9 cellular contexts compared by ENCODE assay signal in genomic region chr12:22709292-22709691, GRCh38.
DNase-seq lines count a peak whose midpoint lies in the region; ATAC-seq, FAIRE-seq and TF ChIP-seq lines count a peak whose summit lies in the region.
"Had no signal": no experiment of that assay in that cellular context is flagged by ENCODE, and none has a peak within 500 bp of the region (broad histone marks: within the 10 kb centered on the region; RNA-seq: fewer than 3 reads in every experiment).

No MANE protein-coding gene starts in this region.

- H3K36me3 ChIP-seq in PC-9 (ENCODE audit: low read depth) (no peaks in the 10 kb centered on the region), HAP-1 (replicated peaks) (no peaks in the 10 kb centered on the region)

- in situ Hi-C loops in HAP-1 (cut with MboI; ENCODE audit: low sequenced_read_pairs), result loop anchor here (10.0 kb wide), 1 partner anchor 346 kb away; no protein-coding TSS in a partner anchor

- no peak for FAIRE-seq in A549 (lab: Jason Lieb, UNC)
- FAIRE-seq: colon had no signal

- no peak overlapping the region for H3K4me3 ChIP-seq in A549
- H3K4me3 ChIP-seq in PC-9, result no peak overlapping the region
- no peak overlapping the region for H3K4me3 ChIP-seq in HAP-1

- H3K79me2 ChIP-seq in PC-9 (ENCODE audit: low read depth), result no peaks in the 10 kb centered on the region

- H3K27ac ChIP-seq in A549 (no peak overlapping the region), PC-9 (no peak overlapping the region)

- H3K36me3 Mint-ChIP-seq in activated naive CD4-positive, alpha-beta T cell treated with anti-CD3 and anti-CD28 coated beads for 36 hours (ENCODE audit: low read depth), result no peaks in the 10 kb centered on the region

- TF ChIP-seq CTCF in A549 (IDR thresholded peaks at IDR 0.05), result peak; percentile 54
- peak; percentile 60 for TF ChIP-seq CTCF in PC-9 (conservative IDR thresholded peaks at IDR 0.05)

- DNase-seq in A549 (ENCODE audit: low read depth in 1 of 2, low spot score in 1 of 2) (peak; percentile 42 to 44), HPDE6-E6E7 (ENCODE audit: extremely low spot score) (peak; percentile 20), PC-9 (no peak), iPS-NIHi11 (ENCODE audit: low spot score) (peak; percentile 61), HAP-1 (ENCODE audit: low spot score in 2 of 2) (no peak), NCI-H1048 (lab: John Stamatoyannopoulos, UW) (no peak)
- no peak for DNase-seq in activated naive CD4-positive, alpha-beta T cell treated with anti-CD3 and anti-CD28 coated beads for 36 hours

- no TSS peak for BruUV-seq in PC-9 (replicated peaks; lab: Mats Ljungman, UMichigan)

- H3K4me3 Mint-ChIP-seq in activated naive CD4-positive, alpha-beta T cell treated with anti-CD3 and anti-CD28 coated beads for 36 hours, result no peak overlapping the region

- no peaks in the 10 kb centered on the region for H3K27me3 Mint-ChIP-seq in activated naive CD4-positive, alpha-beta T cell treated with anti-CD3 and anti-CD28 coated beads for 36 hours (ENCODE audit: low read depth)

- H3K9me3 ChIP-seq in A549, result no peaks in the 10 kb centered on the region
- H3K9me3 ChIP-seq in PC-9 (ENCODE audit: insufficient read depth, low read depth), result no peaks in the 10 kb centered on the region
- H3K9me3 ChIP-seq in HAP-1, result no peaks in the 10 kb centered on the region

- no peak for TF ChIP-seq EP300 in A549 (IDR thresholded peaks at IDR 0.05)

- no peak overlapping the region for H2AFZ ChIP-seq in PC-9

- 0 out of 2 replicates have a peak, but pooled peaks cover 5% of the 10 kb centered on the region for H3K27me3 ChIP-seq in PC-9 (ENCODE audit: insufficient read depth, low read depth)
- no peaks in the 10 kb centered on the region for H3K27me3 ChIP-seq in HAP-1 (ENCODE audit: low read depth)

- CTCF ChIA-PET in A549 (lab: Yijun Ruan, JAX) (no interaction called here), PC-9 (lab: Charles Lee) (no interaction called here)
- CTCF ChIA-PET in activated naive CD4-positive, alpha-beta T cell treated with anti-CD3 and anti-CD28 coated beads for 36 hours (lab: Charles Lee), result no interaction called here

- no peaks in the 10 kb centered on the region for H3F3A ChIP-seq in PC-9 (ENCODE audit: insufficient read depth, low read depth)

- TF ChIP-seq POLR2A in A549 (IDR thresholded peaks at IDR 0.05; ENCODE audit: low read length), result no peak

- no peaks in the 10 kb centered on the region for H3K9me3 Mint-ChIP-seq in activated naive CD4-positive, alpha-beta T cell treated with anti-CD3 and anti-CD28 coated beads for 36 hours

- H3K4me2 ChIP-seq in A549 (peak overlapping the region; percentile 30; the same call in 1 of the 3 replicates), PC-9 (0 out of 2 replicates have a peak overlapping the region, but pooled peaks have one; percentile 38)

- WGBS in A549 (ENCODE audit: missing lambda C conversion rate), result 10% methylated on average over 5 of the region's 5 CpGs

- H3K4me1 ChIP-seq in A549 (no peaks in the 10 kb centered on the region), PC-9 (replicated peaks; ENCODE audit: insufficient read depth) (no peaks in the 10 kb centered on the region), HAP-1 (no peaks in the 10 kb centered on the region)

- no peaks in the 10 kb centered on the region for H3K9me2 ChIP-seq in PC-9 (ENCODE audit: insufficient read depth)

- no peaks in the 10 kb centered on the region for H3K4me1 Mint-ChIP-seq in activated naive CD4-positive, alpha-beta T cell treated with anti-CD3 and anti-CD28 coated beads for 36 hours (ENCODE audit: low read depth)

- intact Hi-C loops in PC-9 (cut with micrococcal nuclease; ENCODE audit: unreplicated experiment), result no loop called here
- intact Hi-C loops in activated naive CD4-positive, alpha-beta T cell treated with anti-CD3 and anti-CD28 coated beads for 36 hours (cut with micrococcal nuclease), result loop anchor here (10.0 kb wide), 1 partner anchor 496 kb away; no protein-coding TSS in a partner anchor

- no peak overlapping the region for H3K27ac Mint-ChIP-seq in activated naive CD4-positive, alpha-beta T cell treated with anti-CD3 and anti-CD28 coated beads for 36 hours

- POLR2A ChIA-PET in A549 (lab: Yijun Ruan, JAX), result no interaction called here
- POLR2A ChIA-PET in PC-9 (lab: Charles Lee; ENCODE audit: unreplicated experiment), result no interaction called here

- TF ChIP-seq RAD21 in A549 (conservative IDR thresholded peaks at IDR 0.05 in 1 of 2, IDR thresholded peaks at IDR 0.05 in 1 of 2), result peak; percentile 64 to 68

- H4K20me1 ChIP-seq in PC-9 (ENCODE audit: insufficient read depth), result no peaks in the 10 kb centered on the region

- ATAC-seq in A549 (peak in 1 of 2 experiments; percentile 68; a peak in 3 of 6 replicates), GM18517 (IDR thresholded peaks at IDR 0.05; ENCODE audit: unreplicated experiment) (peak; percentile 84)

TF ChIP-seq in A549, 52 proteins besides CTCF, POLR2A, EP300 and RAD21:
- TF ChIP-seq SMC3 (IDR thresholded peaks at IDR 0.05), result peak; percentile 43; the same call in 2 of the 3 replicates
- TF ChIP-seq HDAC2 (IDR thresholded peaks at IDR 0.05), result no peak

Comparison
In these comparisons a context has a peak if more than half of its experiments do, and no peak if none do; other contexts are left out.
1. DNase-seq: peak in A549 (2 of 2), HPDE6-E6E7 (single experiment) and iPS-NIHi11 (single experiment); none in PC-9 (0 of 2), HAP-1 (0 of 2), NCI-H1048 (single experiment) and activated naive CD4-positive, alpha-beta T cell treated with anti-CD3 and anti-CD28 coated beads for 36 hours (single experiment).